ENCODE assay signal across 34 cellular contexts in genomic region chr5:118121258-118121657, GRCh38.
"Had no signal": no experiment of that assay in that cellular context is flagged by ENCODE, and none has a peak within 500 bp of the region (broad histone marks: within the 10 kb centered on the region; RNA-seq: fewer than 3 reads in every experiment).

No MANE protein-coding gene starts in this region.

- H3K27ac ChIP-seq: KMS-11 had no signal

- DNase-seq: Karpas-422, Kasumi-1, MG63, MV-4-11, NCI-H1048, NCI-H1092, NCI-H1092 treated with DMSO at 0.1 percent for 48 hours, NCI-H1105, NCI-H1105 treated with DMSO at 0.1 percent for 48 hours, NCI-H1417, NCI-H1417 treated with DMSO at 0.1 percent for 48 hours, NCI-H1436, NCI-H146, NCI-H1694, NCI-H1694 treated with DMSO at 0.1 percent for 48 hours, NCI-H187, NCI-H187 treated with DMSO at 0.1 percent for 48 hours, NCI-H1930, NCI-H2029, NCI-H2029 treated with DMSO at 0.1 percent for 48 hours, NCI-H2081, NCI-H2081 treated with DMSO at 0.1 percent for 48 hours, NCI-H2107, NCI-H2171, NCI-H2171 treated with DMSO at 0.1 percent for 48 hours, NCI-H2227 treated with DMSO at 0.1 percent for 48 hours, NCI-H226, NCI-H345, NCI-H446, NCI-H446 treated with DMSO at 0.1 percent for 48 hours, NCI-H510A, NCI-H510A treated with DMSO at 0.1 percent for 48 hours, NCI-H524 had no signal

- H3K36me3 ChIP-seq: MG63 had no signal

- H3K9me3 ChIP-seq: MG63 had no signal

- H3K4me3 ChIP-seq: MG63 had no signal

- H3K4me2 ChIP-seq: KMS-11 had no signal

- H3K27me3 ChIP-seq: MG63 had no signal

- H3K9ac ChIP-seq: KMS-11 had no signal
